ENCODE assay signal across 1 cellular context in the genomic region with DNA sequence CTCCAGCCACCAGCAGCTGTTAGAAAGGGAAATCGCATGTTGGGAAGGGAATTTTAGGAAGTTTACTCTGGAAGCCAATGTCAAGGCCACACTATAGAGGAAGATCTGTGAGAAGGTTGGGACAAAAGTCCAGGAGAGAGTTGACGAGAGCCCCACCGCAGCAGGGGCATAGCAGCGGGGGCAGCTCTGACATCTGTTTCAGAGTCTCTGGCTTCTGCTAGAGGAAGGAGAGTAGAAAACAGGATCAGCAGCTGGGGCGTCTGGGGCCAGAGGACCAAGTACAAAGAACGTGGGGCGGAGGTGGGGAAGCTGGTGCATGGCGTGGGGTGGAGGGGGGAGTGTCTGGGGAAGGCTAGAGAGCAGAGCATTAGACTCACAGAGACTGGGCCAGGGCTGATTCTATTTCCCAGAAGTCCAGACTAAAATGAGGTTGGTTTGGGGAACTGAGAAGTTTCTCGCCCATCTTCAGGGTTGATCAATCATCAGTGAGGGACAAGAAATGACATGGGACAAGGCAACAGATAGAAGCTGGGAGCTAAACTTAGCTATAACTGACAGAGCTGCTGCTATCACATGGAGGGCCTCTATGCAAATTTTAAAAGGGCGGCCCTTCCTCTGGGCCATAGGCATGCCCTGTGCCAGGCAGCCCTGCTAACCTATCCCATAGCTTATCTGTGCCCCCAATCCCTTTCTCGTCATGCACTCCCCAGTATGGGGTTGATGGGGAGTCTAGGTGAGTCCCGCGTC.
A peak's percentile ranks its signal among the peaks of the same experiment; 100 is the strongest.
TF ChIP-seq lines count a peak whose summit lies in the region.

No MANE protein-coding gene starts in this region.

TF ChIP-seq in HepG2, 621 proteins besides CTCF, POLR2A, EP300 and RAD21 (continued from another document and continues in another):
- TF ChIP-seq, protein P1, sequence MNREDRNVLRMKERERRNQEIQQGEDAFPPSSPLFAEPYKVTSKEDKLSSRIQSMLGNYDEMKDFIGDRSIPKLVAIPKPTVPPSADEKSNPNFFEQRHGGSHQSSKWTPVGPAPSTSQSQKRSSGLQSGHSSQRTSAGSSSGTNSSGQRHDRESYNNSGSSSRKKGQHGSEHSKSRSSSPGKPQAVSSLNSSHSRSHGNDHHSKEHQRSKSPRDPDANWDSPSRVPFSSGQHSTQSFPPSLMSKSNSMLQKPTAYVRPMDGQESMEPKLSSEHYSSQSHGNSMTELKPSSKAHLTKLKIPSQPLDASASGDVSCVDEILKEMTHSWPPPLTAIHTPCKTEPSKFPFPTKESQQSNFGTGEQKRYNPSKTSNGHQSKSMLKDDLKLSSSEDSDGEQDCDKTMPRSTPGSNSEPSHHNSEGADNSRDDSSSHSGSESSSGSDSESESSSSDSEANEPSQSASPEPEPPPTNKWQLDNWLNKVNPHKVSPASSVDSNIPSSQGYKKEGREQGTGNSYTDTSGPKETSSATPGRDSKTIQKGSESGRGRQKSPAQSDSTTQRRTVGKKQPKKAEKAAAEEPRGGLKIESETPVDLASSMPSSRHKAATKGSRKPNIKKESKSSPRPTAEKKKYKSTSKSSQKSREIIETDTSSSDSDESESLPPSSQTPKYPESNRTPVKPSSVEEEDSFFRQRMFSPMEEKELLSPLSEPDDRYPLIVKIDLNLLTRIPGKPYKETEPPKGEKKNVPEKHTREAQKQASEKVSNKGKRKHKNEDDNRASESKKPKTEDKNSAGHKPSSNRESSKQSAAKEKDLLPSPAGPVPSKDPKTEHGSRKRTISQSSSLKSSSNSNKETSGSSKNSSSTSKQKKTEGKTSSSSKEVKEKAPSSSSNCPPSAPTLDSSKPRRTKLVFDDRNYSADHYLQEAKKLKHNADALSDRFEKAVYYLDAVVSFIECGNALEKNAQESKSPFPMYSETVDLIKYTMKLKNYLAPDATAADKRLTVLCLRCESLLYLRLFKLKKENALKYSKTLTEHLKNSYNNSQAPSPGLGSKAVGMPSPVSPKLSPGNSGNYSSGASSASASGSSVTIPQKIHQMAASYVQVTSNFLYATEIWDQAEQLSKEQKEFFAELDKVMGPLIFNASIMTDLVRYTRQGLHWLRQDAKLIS (CRISPR knock-in tag; IDR thresholded peaks at IDR 0.05), result no peak
- TF ChIP-seq, protein P2, sequence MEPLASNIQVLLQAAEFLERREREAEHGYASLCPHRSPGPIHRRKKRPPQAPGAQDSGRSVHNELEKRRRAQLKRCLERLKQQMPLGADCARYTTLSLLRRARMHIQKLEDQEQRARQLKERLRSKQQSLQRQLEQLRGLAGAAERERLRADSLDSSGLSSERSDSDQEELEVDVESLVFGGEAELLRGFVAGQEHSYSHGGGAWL (CRISPR knock-in tag; IDR thresholded peaks at IDR 0.05), result no peak
- TF ChIP-seq ZMYM3 (CRISPR knock-in tag; IDR thresholded peaks at IDR 0.05) (no peak), REXO4 (CRISPR knock-in tag; IDR thresholded peaks at IDR 0.05; ENCODE audit: borderline replicate concordance) (no peak), MLLT10 (CRISPR knock-in tag; IDR thresholded peaks at IDR 0.05) (no peak), HMG20B (CRISPR knock-in tag; conservative IDR thresholded peaks at IDR 0.05) (no peak), TBP (CRISPR knock-in tag; IDR thresholded peaks at IDR 0.05) (no peak), TMF1 (CRISPR knock-in tag; IDR thresholded peaks at IDR 0.05; ENCODE audit: low read depth) (no peak), ZNF619 (CRISPR knock-in tag; IDR thresholded peaks at IDR 0.05) (no peak), ERF (CRISPR knock-in tag; IDR thresholded peaks at IDR 0.05) (0 out of 2 replicates have a peak, but pooled peaks have one; percentile 47), SUZ12 (IDR thresholded peaks at IDR 0.05; ENCODE audit: low read depth, low read length) (no peak), CREB1 (IDR thresholded peaks at IDR 0.05) (no peak), CREB1 (CRISPR knock-in tag; IDR thresholded peaks at IDR 0.05) (0 out of 2 replicates have a peak, but pooled peaks have one; percentile 3), ONECUT2 (CRISPR knock-in tag; IDR thresholded peaks at IDR 0.05) (no peak), KLF15 (CRISPR knock-in tag; IDR thresholded peaks at IDR 0.05; ENCODE audit: borderline replicate concordance) (no peak), FOXC1 (CRISPR knock-in tag; IDR thresholded peaks at IDR 0.05; ENCODE audit: borderline replicate concordance) (no peak), MTA3 (CRISPR knock-in tag; IDR thresholded peaks at IDR 0.05) (no peak), MTA1 (CRISPR knock-in tag; IDR thresholded peaks at IDR 0.05; ENCODE audit: borderline replicate concordance) (peak; percentile 69), HIVEP1 (CRISPR knock-in tag; IDR thresholded peaks at IDR 0.05) (peak; percentile 29; the same call in 1 of the 2 replicates), ZNF75D (CRISPR knock-in tag; IDR thresholded peaks at IDR 0.05; ENCODE audit: borderline replicate concordance) (no peak), TARDBP (CRISPR knock-in tag; IDR thresholded peaks at IDR 0.05) (no peak), EZH2 (conservative IDR thresholded peaks at IDR 0.05; ENCODE audit: low read depth, low read length) (no peak), SMAD3 (CRISPR knock-in tag; IDR thresholded peaks at IDR 0.05) (0 out of 2 replicates have a peak, but pooled peaks have one; percentile 40), POGZ (CRISPR knock-in tag; IDR thresholded peaks at IDR 0.05) (no peak), ZNF264 (CRISPR knock-in tag; IDR thresholded peaks at IDR 0.05) (peak; percentile 89), ZNF7 (CRISPR knock-in tag; IDR thresholded peaks at IDR 0.05) (no peak), GABPA (IDR thresholded peaks at IDR 0.05; ENCODE audit: low read depth, low read length) (no peak), GABPA (CRISPR knock-in tag; IDR thresholded peaks at IDR 0.05; ENCODE audit: low read depth) (peak; percentile 51; the same call in 1 of the 2 replicates), ZNF143 (CRISPR knock-in tag; IDR thresholded peaks at IDR 0.05) (peak; percentile 30; the same call in 1 of the 2 replicates), KAT2B (IDR thresholded peaks at IDR 0.05; ENCODE audit: borderline replicate concordance, low read depth, low read length) (no peak)
- TF ChIP-seq, protein P3, sequence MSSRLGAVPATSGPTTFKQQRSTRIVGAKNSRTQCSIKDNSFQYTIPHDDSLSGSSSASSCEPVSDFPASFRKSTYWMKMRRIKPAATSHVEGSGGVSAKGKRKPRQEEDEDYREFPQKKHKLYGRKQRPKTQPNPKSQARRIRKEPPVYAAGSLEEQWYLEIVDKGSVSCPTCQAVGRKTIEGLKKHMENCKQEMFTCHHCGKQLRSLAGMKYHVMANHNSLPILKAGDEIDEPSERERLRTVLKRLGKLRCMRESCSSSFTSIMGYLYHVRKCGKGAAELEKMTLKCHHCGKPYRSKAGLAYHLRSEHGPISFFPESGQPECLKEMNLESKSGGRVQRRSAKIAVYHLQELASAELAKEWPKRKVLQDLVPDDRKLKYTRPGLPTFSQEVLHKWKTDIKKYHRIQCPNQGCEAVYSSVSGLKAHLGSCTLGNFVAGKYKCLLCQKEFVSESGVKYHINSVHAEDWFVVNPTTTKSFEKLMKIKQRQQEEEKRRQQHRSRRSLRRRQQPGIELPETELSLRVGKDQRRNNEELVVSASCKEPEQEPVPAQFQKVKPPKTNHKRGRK (CRISPR knock-in tag; IDR thresholded peaks at IDR 0.05), result no peak
- TF ChIP-seq, protein P4, sequence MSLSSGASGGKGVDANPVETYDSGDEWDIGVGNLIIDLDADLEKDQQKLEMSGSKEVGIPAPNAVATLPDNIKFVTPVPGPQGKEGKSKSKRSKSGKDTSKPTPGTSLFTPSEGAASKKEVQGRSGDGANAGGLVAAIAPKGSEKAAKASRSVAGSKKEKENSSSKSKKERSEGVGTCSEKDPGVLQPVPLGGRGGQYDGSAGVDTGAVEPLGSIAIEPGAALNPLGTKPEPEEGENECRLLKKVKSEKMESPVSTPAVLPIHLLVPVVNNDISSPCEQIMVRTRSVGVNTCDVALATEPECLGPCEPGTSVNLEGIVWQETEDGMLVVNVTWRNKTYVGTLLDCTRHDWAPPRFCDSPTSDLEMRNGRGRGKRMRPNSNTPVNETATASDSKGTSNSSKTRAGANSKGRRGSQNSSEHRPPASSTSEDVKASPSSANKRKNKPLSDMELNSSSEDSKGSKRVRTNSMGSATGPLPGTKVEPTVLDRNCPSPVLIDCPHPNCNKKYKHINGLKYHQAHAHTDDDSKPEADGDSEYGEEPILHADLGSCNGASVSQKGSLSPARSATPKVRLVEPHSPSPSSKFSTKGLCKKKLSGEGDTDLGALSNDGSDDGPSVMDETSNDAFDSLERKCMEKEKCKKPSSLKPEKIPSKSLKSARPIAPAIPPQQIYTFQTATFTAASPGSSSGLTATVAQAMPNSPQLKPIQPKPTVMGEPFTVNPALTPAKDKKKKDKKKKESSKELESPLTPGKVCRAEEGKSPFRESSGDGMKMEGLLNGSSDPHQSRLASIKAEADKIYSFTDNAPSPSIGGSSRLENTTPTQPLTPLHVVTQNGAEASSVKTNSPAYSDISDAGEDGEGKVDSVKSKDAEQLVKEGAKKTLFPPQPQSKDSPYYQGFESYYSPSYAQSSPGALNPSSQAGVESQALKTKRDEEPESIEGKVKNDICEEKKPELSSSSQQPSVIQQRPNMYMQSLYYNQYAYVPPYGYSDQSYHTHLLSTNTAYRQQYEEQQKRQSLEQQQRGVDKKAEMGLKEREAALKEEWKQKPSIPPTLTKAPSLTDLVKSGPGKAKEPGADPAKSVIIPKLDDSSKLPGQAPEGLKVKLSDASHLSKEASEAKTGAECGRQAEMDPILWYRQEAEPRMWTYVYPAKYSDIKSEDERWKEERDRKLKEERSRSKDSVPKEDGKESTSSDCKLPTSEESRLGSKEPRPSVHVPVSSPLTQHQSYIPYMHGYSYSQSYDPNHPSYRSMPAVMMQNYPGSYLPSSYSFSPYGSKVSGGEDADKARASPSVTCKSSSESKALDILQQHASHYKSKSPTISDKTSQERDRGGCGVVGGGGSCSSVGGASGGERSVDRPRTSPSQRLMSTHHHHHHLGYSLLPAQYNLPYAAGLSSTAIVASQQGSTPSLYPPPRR (CRISPR knock-in tag; IDR thresholded peaks at IDR 0.05; ENCODE audit: borderline replicate concordance), result peak; percentile 57; the same call in 1 of the 2 replicates
- TF ChIP-seq, protein P5, sequence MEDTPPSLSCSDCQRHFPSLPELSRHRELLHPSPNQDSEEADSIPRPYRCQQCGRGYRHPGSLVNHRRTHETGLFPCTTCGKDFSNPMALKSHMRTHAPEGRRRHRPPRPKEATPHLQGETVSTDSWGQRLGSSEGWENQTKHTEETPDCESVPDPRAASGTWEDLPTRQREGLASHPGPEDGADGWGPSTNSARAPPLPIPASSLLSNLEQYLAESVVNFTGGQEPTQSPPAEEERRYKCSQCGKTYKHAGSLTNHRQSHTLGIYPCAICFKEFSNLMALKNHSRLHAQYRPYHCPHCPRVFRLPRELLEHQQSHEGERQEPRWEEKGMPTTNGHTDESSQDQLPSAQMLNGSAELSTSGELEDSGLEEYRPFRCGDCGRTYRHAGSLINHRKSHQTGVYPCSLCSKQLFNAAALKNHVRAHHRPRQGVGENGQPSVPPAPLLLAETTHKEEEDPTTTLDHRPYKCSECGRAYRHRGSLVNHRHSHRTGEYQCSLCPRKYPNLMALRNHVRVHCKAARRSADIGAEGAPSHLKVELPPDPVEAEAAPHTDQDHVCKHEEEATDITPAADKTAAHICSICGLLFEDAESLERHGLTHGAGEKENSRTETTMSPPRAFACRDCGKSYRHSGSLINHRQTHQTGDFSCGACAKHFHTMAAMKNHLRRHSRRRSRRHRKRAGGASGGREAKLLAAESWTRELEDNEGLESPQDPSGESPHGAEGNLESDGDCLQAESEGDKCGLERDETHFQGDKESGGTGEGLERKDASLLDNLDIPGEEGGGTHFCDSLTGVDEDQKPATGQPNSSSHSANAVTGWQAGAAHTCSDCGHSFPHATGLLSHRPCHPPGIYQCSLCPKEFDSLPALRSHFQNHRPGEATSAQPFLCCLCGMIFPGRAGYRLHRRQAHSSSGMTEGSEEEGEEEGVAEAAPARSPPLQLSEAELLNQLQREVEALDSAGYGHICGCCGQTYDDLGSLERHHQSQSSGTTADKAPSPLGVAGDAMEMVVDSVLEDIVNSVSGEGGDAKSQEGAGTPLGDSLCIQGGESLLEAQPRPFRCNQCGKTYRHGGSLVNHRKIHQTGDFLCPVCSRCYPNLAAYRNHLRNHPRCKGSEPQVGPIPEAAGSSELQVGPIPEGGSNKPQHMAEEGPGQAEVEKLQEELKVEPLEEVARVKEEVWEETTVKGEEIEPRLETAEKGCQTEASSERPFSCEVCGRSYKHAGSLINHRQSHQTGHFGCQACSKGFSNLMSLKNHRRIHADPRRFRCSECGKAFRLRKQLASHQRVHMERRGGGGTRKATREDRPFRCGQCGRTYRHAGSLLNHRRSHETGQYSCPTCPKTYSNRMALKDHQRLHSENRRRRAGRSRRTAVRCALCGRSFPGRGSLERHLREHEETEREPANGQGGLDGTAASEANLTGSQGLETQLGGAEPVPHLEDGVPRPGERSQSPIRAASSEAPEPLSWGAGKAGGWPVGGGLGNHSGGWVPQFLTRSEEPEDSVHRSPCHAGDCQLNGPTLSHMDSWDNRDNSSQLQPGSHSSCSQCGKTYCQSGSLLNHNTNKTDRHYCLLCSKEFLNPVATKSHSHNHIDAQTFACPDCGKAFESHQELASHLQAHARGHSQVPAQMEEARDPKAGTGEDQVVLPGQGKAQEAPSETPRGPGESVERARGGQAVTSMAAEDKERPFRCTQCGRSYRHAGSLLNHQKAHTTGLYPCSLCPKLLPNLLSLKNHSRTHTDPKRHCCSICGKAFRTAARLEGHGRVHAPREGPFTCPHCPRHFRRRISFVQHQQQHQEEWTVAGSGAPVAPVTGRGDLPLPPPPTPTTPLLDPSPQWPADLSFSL (CRISPR knock-in tag; IDR thresholded peaks at IDR 0.05), result no peak
- TF ChIP-seq, protein P6, sequence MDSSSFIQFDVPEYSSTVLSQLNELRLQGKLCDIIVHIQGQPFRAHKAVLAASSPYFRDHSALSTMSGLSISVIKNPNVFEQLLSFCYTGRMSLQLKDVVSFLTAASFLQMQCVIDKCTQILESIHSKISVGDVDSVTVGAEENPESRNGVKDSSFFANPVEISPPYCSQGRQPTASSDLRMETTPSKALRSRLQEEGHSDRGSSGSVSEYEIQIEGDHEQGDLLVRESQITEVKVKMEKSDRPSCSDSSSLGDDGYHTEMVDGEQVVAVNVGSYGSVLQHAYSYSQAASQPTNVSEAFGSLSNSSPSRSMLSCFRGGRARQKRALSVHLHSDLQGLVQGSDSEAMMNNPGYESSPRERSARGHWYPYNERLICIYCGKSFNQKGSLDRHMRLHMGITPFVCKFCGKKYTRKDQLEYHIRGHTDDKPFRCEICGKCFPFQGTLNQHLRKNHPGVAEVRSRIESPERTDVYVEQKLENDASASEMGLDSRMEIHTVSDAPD (CRISPR knock-in tag; IDR thresholded peaks at IDR 0.05), result no peak
- TF ChIP-seq, protein P7, sequence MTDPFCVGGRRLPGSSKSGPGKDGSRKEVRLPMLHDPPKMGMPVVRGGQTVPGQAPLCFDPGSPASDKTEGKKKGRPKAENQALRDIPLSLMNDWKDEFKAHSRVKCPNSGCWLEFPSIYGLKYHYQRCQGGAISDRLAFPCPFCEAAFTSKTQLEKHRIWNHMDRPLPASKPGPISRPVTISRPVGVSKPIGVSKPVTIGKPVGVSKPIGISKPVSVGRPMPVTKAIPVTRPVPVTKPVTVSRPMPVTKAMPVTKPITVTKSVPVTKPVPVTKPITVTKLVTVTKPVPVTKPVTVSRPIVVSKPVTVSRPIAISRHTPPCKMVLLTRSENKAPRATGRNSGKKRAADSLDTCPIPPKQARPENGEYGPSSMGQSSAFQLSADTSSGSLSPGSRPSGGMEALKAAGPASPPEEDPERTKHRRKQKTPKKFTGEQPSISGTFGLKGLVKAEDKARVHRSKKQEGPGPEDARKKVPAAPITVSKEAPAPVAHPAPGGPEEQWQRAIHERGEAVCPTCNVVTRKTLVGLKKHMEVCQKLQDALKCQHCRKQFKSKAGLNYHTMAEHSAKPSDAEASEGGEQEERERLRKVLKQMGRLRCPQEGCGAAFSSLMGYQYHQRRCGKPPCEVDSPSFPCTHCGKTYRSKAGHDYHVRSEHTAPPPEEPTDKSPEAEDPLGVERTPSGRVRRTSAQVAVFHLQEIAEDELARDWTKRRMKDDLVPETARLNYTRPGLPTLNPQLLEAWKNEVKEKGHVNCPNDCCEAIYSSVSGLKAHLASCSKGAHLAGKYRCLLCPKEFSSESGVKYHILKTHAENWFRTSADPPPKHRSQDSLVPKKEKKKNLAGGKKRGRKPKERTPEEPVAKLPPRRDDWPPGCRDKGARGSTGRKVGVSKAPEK (CRISPR knock-in tag; IDR thresholded peaks at IDR 0.05; ENCODE audit: borderline replicate concordance), result no peak; the same call in 1 of the 2 replicates
